ENCODE assay signal across 23 cellular contexts in genomic region chr9:14380061-14380836, GRCh38.
"Had no signal": no experiment of that assay in that cellular context is flagged by ENCODE, and none has a peak within 500 bp of the region (broad histone marks: within the 10 kb centered on the region; RNA-seq: fewer than 3 reads in every experiment).

No MANE protein-coding gene starts in this region.

- H3K4me1 Mint-ChIP-seq: memory B cell, natural killer cell, T-helper 17 cell had no signal

- H3K27me3 ChIP-seq: breast epithelium, esophagus squamous epithelium, heart right ventricle, right lobe of liver, tibial nerve had no signal

- H3K9me3 ChIP-seq: breast epithelium, esophagus squamous epithelium, right lobe of liver, tibial nerve had no signal

- H3K9me3 Mint-ChIP-seq: activated T-cell treated with anti-CD3 and anti-CD28 coated beads, Interleukin-2, amount 50 U/mL, for 24 hours; dendritic cell treated with granulocyte-macrophage colony-stimulating factor and Interleukin-4, amounts not matched to agents 40 ng/mL and 50 ng/mL, for 4 days; memory B cell had no signal

- H3K4me3 ChIP-seq: breast epithelium, esophagus squamous epithelium, heart right ventricle, right lobe of liver, tibial nerve had no signal

- H3K36me3 Mint-ChIP-seq: memory B cell, natural killer cell had no signal

- H3K27ac ChIP-seq: breast epithelium, epithelial cell of prostate, esophagus squamous epithelium, heart right ventricle, right lobe of liver, tibial nerve had no signal

- H3K27ac Mint-ChIP-seq: activated T-cell treated with anti-CD3 and anti-CD28 coated beads, Interleukin-2, amount 50 U/mL, for 24 hours; dendritic cell treated with granulocyte-macrophage colony-stimulating factor and Interleukin-4, amounts not matched to agents 40 ng/mL and 50 ng/mL, for 4 days; memory B cell; natural killer cell; T-helper 17 cell had no signal

- ATAC-seq: heart right ventricle, natural killer cell, right lobe of liver, T-helper 17 cell had no signal

- H3K36me3 ChIP-seq: breast epithelium, esophagus squamous epithelium, heart right ventricle, right lobe of liver, tibial nerve had no signal

- H3K27me3 Mint-ChIP-seq: dendritic cell treated with granulocyte-macrophage colony-stimulating factor and Interleukin-4, amounts not matched to agents 40 ng/mL and 50 ng/mL, for 4 days; memory B cell had no signal

- H3K4me1 ChIP-seq: breast epithelium, esophagus squamous epithelium, right lobe of liver, tibial nerve had no signal

- DNase-seq: activated CD4-positive, alpha-beta T cell treated with anti-CD3 and anti-CD28 coated beads for 48 hours; activated CD4-positive, alpha-beta T cell treated with anti-CD3 and anti-CD28 coated beads, Interleukin-2, amount 50 U/mL, for 48 hours; activated CD8-positive, alpha-beta memory T cell treated with anti-CD3 and anti-CD28 coated beads, Interleukin-2, amount 50 U/mL, for 48 hours; activated gamma-delta T cell treated with Interleukin-2 at 50 U/mL for 16 hours; activated naive CD4-positive, alpha-beta T cell treated with anti-CD3 and anti-CD28 coated beads, Interleukin-2, amount 50 U/mL, for 16 hours; activated T-cell treated with anti-CD3 and anti-CD28 coated beads, Interleukin-2, amount 50 U/mL, for 24 hours; amygdala; central memory CD4-positive, alpha-beta T cell; effector CD4-positive, alpha-beta T cell; esophagus squamous epithelium; foreskin melanocyte; heart right ventricle; natural killer cell; right lobe of liver; stimulated activated CD4-positive, alpha-beta T cell treated with anti-CD3 and anti-CD28 coated beads, Interleukin-2, amount 100 ng/mL, for 48 hours; stimulated activated naive CD4-positive, alpha-beta T cell treated with Interleukin-2 at 50 U/mL for 16 hours; T-helper 17 cell; T1000 had no signal

- H3K4me3 Mint-ChIP-seq: activated T-cell treated with anti-CD3 and anti-CD28 coated beads, Interleukin-2, amount 50 U/mL, for 24 hours; dendritic cell treated with granulocyte-macrophage colony-stimulating factor and Interleukin-4, amounts not matched to agents 40 ng/mL and 50 ng/mL, for 4 days; memory B cell; natural killer cell; T-helper 17 cell had no signal
